Comparison of ENCODE assay signal across 24 cellular contexts in the genomic region with DNA sequence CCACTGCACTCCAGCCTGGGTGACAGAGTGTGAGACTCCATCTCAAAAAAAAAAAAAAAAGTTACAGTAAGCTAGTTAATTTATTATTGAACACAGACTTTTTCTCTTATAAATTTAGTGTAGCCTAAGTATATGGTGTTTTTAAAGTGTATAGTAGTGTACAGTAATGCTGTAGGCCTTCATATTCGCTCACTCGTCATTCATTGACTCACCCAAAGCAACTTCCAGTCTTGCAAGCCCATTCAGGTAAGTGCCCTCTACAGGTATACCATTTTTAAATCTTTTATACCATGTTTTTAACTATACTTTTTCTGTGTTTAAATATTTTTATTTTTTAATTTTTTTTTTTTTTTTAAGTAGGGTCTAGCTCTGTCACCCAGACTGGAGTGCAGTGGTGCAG. TPM values are rescaled to one million over a fixed set of nuclear protein-coding genes. Genes with fewer than 3 reads are reported as not detected.
DNase-seq lines count a peak whose midpoint lies in the region; ATAC-seq, FAIRE-seq and TF ChIP-seq lines count a peak whose summit lies in the region.
"Had no signal": no experiment of that assay in that cellular context is flagged by ENCODE, and none has a peak within 500 bp of the region (broad histone marks: within the 10 kb centered on the region; RNA-seq: fewer than 3 reads in every experiment).

No MANE protein-coding gene starts in this region.

- POLR2A ChIA-PET in PC-3 (lab: Charles Lee; ENCODE audit: unreplicated experiment): no interaction called here

- H3K9me3 ChIP-seq in PC-3 (ENCODE audit: low read length): no peaks in the 10 kb centered on the region
- H3K9me3 ChIP-seq in RWPE2 (ENCODE audit: severe bottlenecking): no peaks in the 10 kb centered on the region
- H3K9me3 ChIP-seq in pancreas: no peaks in the 10 kb centered on the region
- H3K9me3 ChIP-seq: BE2C, BLaER1, Caco-2 had no signal

- H3F3A ChIP-seq in PC-3 (ENCODE audit: low read length, unreplicated experiment): no peaks in the 10 kb centered on the region

- FAIRE-seq in pancreas (lab: Jason Lieb, UNC): no peak
- FAIRE-seq: A204.1, GM12878, GM12892, GM18507, GM19239 had no signal

- H4K20me1 ChIP-seq in PC-3 (ENCODE audit: low read length): peaks cover 25% of the 10 kb centered on the region

- H3K4me1 ChIP-seq in PC-3 (ENCODE audit: insufficient read depth, low read length) (peaks cover 8% of the 10 kb centered on the region), RWPE2 (ENCODE audit: insufficient read depth, poor library complexity, severe bottlenecking) (peaks cover 10% of the 10 kb centered on the region), foreskin keratinocyte (peaks cover 5% of the 10 kb centered on the region), pancreas (peaks cover 0 to 7% (median 0%) of the 10 kb centered on the region in 3 donors)

- TF ChIP-seq CTCF in PC-3 (conservative IDR thresholded peaks at IDR 0.05; ENCODE audit: low read depth, low read length) (no peak), RWPE2 (IDR thresholded peaks at IDR 0.05; ENCODE audit: poor library complexity, severe bottlenecking) (no peak), epithelial cell of esophagus (IDR thresholded peaks at IDR 0.05; ENCODE audit: insufficient read depth, low read depth, low read length, missing control alignments) (no peak), foreskin keratinocyte (conservative IDR thresholded peaks at IDR 0.05) (peak; percentile 42), pancreas (IDR thresholded peaks at IDR 0.05) (no peak)

- whole genome bisulfite sequencing in pancreas, 2 donors: 97 to 100% methylated on average over 2 of the region's 2 CpGs

- no TSS peak for BruUV-seq in PC-3 (replicated peaks; lab: Mats Ljungman, UMichigan)

- no peak for ATAC-seq in PC-3
- ATAC-seq in RWPE2 (ENCODE audit: low read depth): peak; percentile 50; the same call in 1 of the 3 replicates
- peak; percentile 91 for ATAC-seq in foreskin keratinocyte
- ATAC-seq in pancreas: no peak
- ATAC-seq: CD8-positive, alpha-beta T cell had no signal

- H3K4me2 ChIP-seq in PC-3 (ENCODE audit: low read length): no peak overlapping the region
- H3K4me2 ChIP-seq: BLaER1 had no signal

- CTCF ChIA-PET in PC-3 (lab: Charles Lee): interaction anchor here (0.6 kb wide), 1 partner anchor 9 kb away, joined by 3 read pairs; no protein-coding TSS in a partner anchor

- H3K36me3 ChIP-seq in PC-3 (ENCODE audit: low read depth, low read length) (no peaks in the 10 kb centered on the region), RWPE2 (ENCODE audit: low read depth) (no peaks in the 10 kb centered on the region), pancreas (no peaks in the 10 kb centered on the region)
- H3K36me3 ChIP-seq: BE2C, BLaER1 had no signal

- H3K9me2 ChIP-seq in PC-3 (replicated peaks; ENCODE audit: low read length): no peaks in the 10 kb centered on the region

- intact Hi-C loops in PC-3 (cut with micrococcal nuclease) (no loop called here), pancreas (cut with DNase I) (no loop called here)

- H3K27me3 ChIP-seq in PC-3 (ENCODE audit: low read length): no peaks in the 10 kb centered on the region
- H3K27me3 ChIP-seq in RWPE2 (ENCODE audit: insufficient read depth, poor library complexity, severe bottlenecking): no peaks in the 10 kb centered on the region
- H3K27me3 ChIP-seq in foreskin keratinocyte: no peaks in the 10 kb centered on the region
- H3K27me3 ChIP-seq in pancreas: no peaks in the 10 kb centered on the region
- H3K27me3 ChIP-seq: BE2C, BLaER1 had no signal

- H3K4me3 ChIP-seq in PC-3 (ENCODE audit: low read length) (no peak overlapping the region), RWPE2 (ENCODE audit: severe bottlenecking) (no peak overlapping the region), epithelial cell of esophagus (ENCODE audit: low read length) (no peak overlapping the region), pancreas (no peak overlapping the region)
- H3K4me3 ChIP-seq: BLaER1, GM12878 had no signal

- peaks cover 93% of the 10 kb centered on the region for H3K79me2 ChIP-seq in PC-3 (ENCODE audit: low read length)

- H3K27ac ChIP-seq in PC-3 (ENCODE audit: low read length) (no peak overlapping the region), RWPE2 (ENCODE audit: poor library complexity, severe bottlenecking) (no peak overlapping the region), foreskin keratinocyte (no peak overlapping the region), pancreas (no peak overlapping the region)
- H3K27ac ChIP-seq: BLaER1 had no signal

- DNase-seq in PC-3 (peak; percentile 22), RWPE2 (ENCODE audit: low spot score) (no peak), epithelial cell of esophagus (ENCODE audit: low read depth) (peak; percentile 77), foreskin keratinocyte (peak in 1 of 2 donors; percentile 59), DMS79 treated with DMSO at 0.1 percent for 48 hours (lab: John Stamatoyannopoulos, UW) (no peak), CD1c-positive myeloid dendritic cell (ENCODE audit: extremely low spot score) (no peak), pancreas (no peak)
- DNase-seq: 8988T; ACHN; BE2C; C1 segment of cervical spinal cord; Caco-2; Calu3; CD4-positive, alpha-beta T cell; CD8-positive, alpha-beta T cell; DND-41; EL; GDM1 had no signal

- H2AFZ ChIP-seq in PC-3 (ENCODE audit: low read length): no peak overlapping the region

- no peak overlapping the region for H3K9ac ChIP-seq in PC-3 (ENCODE audit: low read length)
- H3K9ac ChIP-seq: BLaER1 had no signal

RNA-seq across cellular contexts. Expression of gene POU2F1, which starts 12.1 kb away (rescaled TPM):
- total RNA-seq in PC-3 (2014; rRNA removed) (8.7 and 17.9 TPM in 2 replicates), foreskin keratinocyte (7.4 and 7.8 TPM in 2 replicates), pancreas (1 to 10 TPM; 5.5 to 7.3 (median 6.0) TPM)
- polyA plus RNA-seq in foreskin keratinocyte (2.4 and 2.5 TPM in 2 replicates), pancreas (1 to 10 TPM; 1.4 to 3.0 TPM)

Comparison
In these comparisons a context has a peak if more than half of its experiments do, and no peak if none do; other contexts are left out.
1. ATAC-seq: peak in RWPE2 (single experiment) and foreskin keratinocyte (single experiment); none in PC-3 (single experiment) and pancreas (0 of 4).
2. DNase-seq: peak in PC-3 (single experiment) and epithelial cell of esophagus (single experiment); none in RWPE2 (single experiment), DMS79 treated with DMSO at 0.1 percent for 48 hours (single experiment), CD1c-positive myeloid dendritic cell (single experiment) and pancreas (0 of 6).